Comparison of ENCODE assay signal across 8 cellular contexts in genomic region chr19:54179921-54180452, GRCh38. TPM values are rescaled to one million over a fixed set of nuclear protein-coding genes. Genes with fewer than 3 reads are reported as not detected.
A peak's percentile ranks its signal among the peaks of the same experiment; 100 is the strongest.
DNase-seq lines count a peak whose midpoint lies in the region; ATAC-seq and TF ChIP-seq lines count a peak whose summit lies in the region.

No MANE protein-coding gene starts in this region.

- TF ChIP-seq CTCF in AG09309 (IDR thresholded peaks at IDR 0.05; ENCODE audit: control insufficient read depth, insufficient read depth, low read depth, low read length, missing control alignments) (peak; percentile 14), kidney epithelial cell (IDR thresholded peaks at IDR 0.05; ENCODE audit: insufficient read depth, low read length, poor library complexity, severe bottlenecking) (peak; percentile 70)

- no peaks in the 10 kb centered on the region for H3K36me3 ChIP-seq in kidney epithelial cell (ENCODE audit: control insufficient read depth, insufficient read depth, low read length)

- no peak for DNase-seq in AG09309 (ENCODE audit: low read depth)
- peak; percentile 63 for DNase-seq in M059J (ENCODE audit: low read depth)
- DNase-seq in astrocyte of the hippocampus (ENCODE audit: low read depth, low spot score): peak; percentile 89
- DNase-seq in kidney epithelial cell (ENCODE audit: low read depth): peak; percentile 67
- no peak for DNase-seq in KG1 (lab: John Stamatoyannopoulos, UW)

- H3K4me3 ChIP-seq in AG09309 (ENCODE audit: control insufficient read depth, low read depth, low read length): no peak overlapping the region
- H3K4me3 ChIP-seq in kidney epithelial cell (ENCODE audit: low read depth, low read length): no peak overlapping the region

- H3K27me3 ChIP-seq in kidney epithelial cell (ENCODE audit: control insufficient read depth, insufficient read depth, low read length): no peaks in the 10 kb centered on the region

- no peak for ATAC-seq in GM19035 (IDR thresholded peaks at IDR 0.05; ENCODE audit: unreplicated experiment)
- ATAC-seq in HG03280 (IDR thresholded peaks at IDR 0.05; ENCODE audit: unreplicated experiment): no peak
- no peak for ATAC-seq in HG02798 (IDR thresholded peaks at IDR 0.05; ENCODE audit: poor library complexity, unreplicated experiment)

RNA-seq across cellular contexts. Expression of gene TMC4, which starts 7.0 kb away (rescaled TPM):
- total RNA-seq in M059J (2014; rRNA removed; shearing (Covaris generic)): 0.39 TPM in 1 of 2 replicates, not detected in the other
- 22.0 and 33.9 TPM in 2 replicates for total RNA-seq in kidney epithelial cell

RNA-seq across cellular contexts. Expression of gene MBOAT7, which starts 9.4 kb away (rescaled TPM):
- 310 and 461 TPM in 2 replicates for total RNA-seq in M059J (2014; rRNA removed; shearing (Covaris generic))
- total RNA-seq in kidney epithelial cell: 107 and 111 TPM in 2 replicates

RNA-seq across cellular contexts. Expression of gene TSEN34, which starts 11.1 kb away (rescaled TPM):
- total RNA-seq in M059J (2014; rRNA removed; shearing (Covaris generic)): 116 and 173 TPM in 2 replicates
- 108 and 146 TPM in 2 replicates for total RNA-seq in kidney epithelial cell

RNA-seq across cellular contexts. Expression of gene LENG1, which starts 20.5 kb away (rescaled TPM):
- total RNA-seq in M059J (2014; rRNA removed; shearing (Covaris generic)): 9.1 and 15.1 TPM in 2 replicates
- total RNA-seq in kidney epithelial cell: 7.5 and 11.9 TPM in 2 replicates

RNA-seq across cellular contexts. Expression of gene RPS9, which starts 20.7 kb away (rescaled TPM):
- 780 and 923 TPM in 2 replicates for total RNA-seq in M059J (2014; rRNA removed; shearing (Covaris generic))
- 2,500 and 2,976 TPM in 2 replicates for total RNA-seq in kidney epithelial cell

Comparison
In these comparisons a context has a peak if more than half of its experiments do, and no peak if none do; other contexts are left out.
1. DNase-seq: peak in M059J (single experiment), astrocyte of the hippocampus (single experiment) and kidney epithelial cell (single experiment); none in AG09309 (single experiment) and KG1 (single experiment).
2. RNA of gene TMC4, which starts 7.0 kb away (total RNA-seq): 22.0 to 33.9 TPM in kidney epithelial cell; 0.39 TPM in M059J; every median in the first group is over 10 times any median in the second.